In the genomic region with DNA sequence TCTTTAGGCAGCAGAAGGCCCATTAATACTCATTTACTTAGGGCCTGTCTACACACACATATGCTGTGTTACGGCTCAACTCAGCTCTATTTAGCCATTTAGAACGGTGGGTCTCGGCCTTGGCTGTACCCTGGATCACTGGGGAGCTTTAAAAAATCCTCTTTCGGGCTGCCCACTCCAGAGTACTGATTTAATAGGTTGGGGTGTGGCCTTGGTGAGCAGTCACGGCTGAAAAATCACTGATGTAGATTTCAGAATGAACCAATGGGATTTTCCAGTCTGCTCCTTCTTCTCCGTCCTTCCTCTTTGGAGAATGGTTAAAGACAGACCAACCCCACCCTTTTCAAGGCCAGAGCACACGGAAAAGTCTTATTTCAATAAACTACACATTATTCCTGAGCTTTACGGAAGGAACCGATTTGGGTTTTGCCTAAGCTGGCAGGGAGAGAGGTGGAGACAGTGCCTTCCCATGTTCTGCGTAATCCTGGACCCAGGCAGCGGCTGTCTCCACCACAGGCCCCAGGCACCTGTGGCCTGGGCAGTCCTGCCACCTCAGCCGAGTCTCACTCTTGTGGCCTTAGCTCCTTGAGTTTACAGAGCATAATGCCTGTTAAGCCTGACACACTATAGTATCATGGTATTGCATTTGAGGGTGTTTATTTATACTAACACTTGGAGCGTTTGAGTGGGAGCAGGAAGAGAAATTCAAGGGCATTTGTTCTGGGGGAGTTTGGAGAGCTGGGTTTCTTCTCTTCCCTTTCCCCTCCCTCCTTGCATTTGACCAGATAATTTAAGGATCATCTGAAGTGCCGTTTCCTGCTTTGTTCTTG, we compare ENCODE assay signal across 15 cellular contexts.
DNase-seq lines count a peak whose midpoint lies in the region; TF ChIP-seq lines count a peak whose summit lies in the region.
"Had no signal": no experiment of that assay in that cellular context is flagged by ENCODE, and none has a peak within 500 bp of the region (broad histone marks: within the 10 kb centered on the region; RNA-seq: fewer than 3 reads in every experiment).

No MANE protein-coding gene starts in this region.

- 69 to 78% (median 72%) methylated on average over 14 of the region's 14 CpGs for WGBS in spleen, 5 donors

- H3K27me3 ChIP-seq in spleen (replicated peaks in 1 of 7), result no peaks in the 10 kb centered on the region
- H3K27me3 ChIP-seq in effector memory CD4-positive, alpha-beta T cell (replicated peaks; ENCODE audit: control insufficient read depth, insufficient read depth, low read length, poor library complexity, severe bottlenecking), result no peaks in the 10 kb centered on the region
- H3K27me3 ChIP-seq: pancreas had no signal

- H3K4me3 ChIP-seq in spleen, result no peak overlapping the region
- H3K4me3 ChIP-seq in effector memory CD4-positive, alpha-beta T cell (ENCODE audit: insufficient read depth, low read depth, low read length, poor library complexity, severe bottlenecking), result no peak overlapping the region
- H3K4me3 ChIP-seq: pancreas had no signal

- DNase-seq in NCI-H2029 (lab: John Stamatoyannopoulos, UW), result peak; percentile 53
- no peak for DNase-seq in NCI-H2029 treated with DMSO at 0.1 percent for 48 hours (lab: John Stamatoyannopoulos, UW)
- peak; percentile 71 to 94 for DNase-seq in NCI-H524 (lab: John Stamatoyannopoulos, UW)
- peak; percentile 82 for DNase-seq in kidney tubule cell (ENCODE audit: low spot score)
- DNase-seq in spleen, result no peak
- no peak for DNase-seq in effector memory CD4-positive, alpha-beta T cell
- DNase-seq in activated effector memory CD4-positive, alpha-beta T cell treated with anti-CD3 and anti-CD28 coated beads, Interleukin-2, amount 50 U/mL, for 16 hours, result no peak
- DNase-seq in dedifferentiated amniotic fluid mesenchymal stem cell (ENCODE audit: extremely low spot score), result no peak
- DNase-seq: activated naive CD8-positive, alpha-beta T cell treated with anti-CD3 and anti-CD28 coated beads, Interleukin-2, amount 10 ng/mL, durations not matched to agents 7 days and 5 days; dermis blood vessel endothelial cell; left cardiac atrium; MM.1S; pancreas; stimulated activated CD4-positive, alpha-beta T cell treated with anti-CD3 and anti-CD28 coated beads, Interleukin-4, amount 100 ng/mL, for 4 hours; T-helper 9 cell had no signal

- no peaks in the 10 kb centered on the region for H3K9me3 ChIP-seq in spleen
- H3K9me3 ChIP-seq in effector memory CD4-positive, alpha-beta T cell (ENCODE audit: control insufficient read depth, low read length), result no peaks in the 10 kb centered on the region
- H3K9me3 ChIP-seq: pancreas had no signal

- peaks cover 18 to 65% (median 29%) of the 10 kb centered on the region in 6 donors for H3K4me1 ChIP-seq in spleen
- H3K4me1 ChIP-seq in effector memory CD4-positive, alpha-beta T cell (ENCODE audit: control insufficient read depth, insufficient read depth, low read length, poor library complexity, severe bottlenecking), result no peaks in the 10 kb centered on the region

- intact Hi-C loops in spleen (cut with DNase I; ENCODE audit: low total_unique reads), result no loop called here

- no peak for TF ChIP-seq POLR2A in spleen (IDR thresholded peaks at IDR 0.05)

- no peaks in the 10 kb centered on the region for H3K36me3 ChIP-seq in spleen
- H3K36me3 ChIP-seq in effector memory CD4-positive, alpha-beta T cell (ENCODE audit: control insufficient read depth, insufficient read depth, low read length), result no peaks in the 10 kb centered on the region
- H3K36me3 ChIP-seq: pancreas had no signal

- TF ChIP-seq CTCF in spleen (IDR thresholded peaks at IDR 0.05 in 8 of 11, conservative IDR thresholded peaks at IDR 0.05 in 3 of 11), result no peak

- H3K27ac ChIP-seq in spleen, result peak overlapping the region in 7 of 8 donors; percentile 40 to 64 (median 56)
- no peak overlapping the region for H3K27ac ChIP-seq in effector memory CD4-positive, alpha-beta T cell (ENCODE audit: insufficient read depth, low read length, poor library complexity, severe bottlenecking)
- H3K27ac ChIP-seq: pancreas had no signal

Comparison
In these comparisons a context has a peak if more than half of its experiments do, and no peak if none do; other contexts are left out.
1. DNase-seq: peak in NCI-H2029 (single experiment), NCI-H524 (2 of 2) and kidney tubule cell (single experiment); none in NCI-H2029 treated with DMSO at 0.1 percent for 48 hours (single experiment), spleen (single experiment), effector memory CD4-positive, alpha-beta T cell (0 of 3), activated effector memory CD4-positive, alpha-beta T cell treated with anti-CD3 and anti-CD28 coated beads, Interleukin-2, amount 50 U/mL, for 16 hours (single experiment) and dedifferentiated amniotic fluid mesenchymal stem cell (single experiment).